ENCODE assay signal across 8 cellular contexts in genomic region chr5:178839319-178839704, GRCh38. TPM values are rescaled to one million over a fixed set of nuclear protein-coding genes. Genes with fewer than 3 reads are reported as not detected.
DNase-seq lines count a peak whose midpoint lies in the region; ATAC-seq, FAIRE-seq and TF ChIP-seq lines count a peak whose summit lies in the region.

No MANE protein-coding gene starts in this region.

- TF ChIP-seq POLR2A in NB4 (IDR thresholded peaks at IDR 0.05; ENCODE audit: extremely low read depth, insufficient read length) (no peak), erythroblast (IDR thresholded peaks at IDR 0.05; ENCODE audit: low read length) (no peak), vagina (IDR thresholded peaks at IDR 0.05) (no peak)

- H3K4me2 ChIP-seq in neural progenitor cell: no peak overlapping the region

- H2AFZ ChIP-seq in neural progenitor cell (replicated peaks): no peak overlapping the region

- H3K4me3 Mint-ChIP-seq in neural progenitor cell: no peak overlapping the region

- H4K20me1 ChIP-seq in neural progenitor cell (ENCODE audit: low read depth): no peaks in the 10 kb centered on the region

- H3K36me3 Mint-ChIP-seq in neural progenitor cell: no peaks in the 10 kb centered on the region

- no peak for ATAC-seq in HG03565 (IDR thresholded peaks at IDR 0.05; ENCODE audit: unreplicated experiment)
- no peak for ATAC-seq in HG02981 (IDR thresholded peaks at IDR 0.05; ENCODE audit: unreplicated experiment)

- H3K27ac Mint-ChIP-seq in neural progenitor cell: no peak overlapping the region

- no peak for FAIRE-seq in D721Med (lab: Jason Lieb, UNC)

- H3K27me3 Mint-ChIP-seq in neural progenitor cell (ENCODE audit: insufficient read depth, low read depth): no peaks in the 10 kb centered on the region

- H3K9ac ChIP-seq in neural progenitor cell: no peak overlapping the region

- H3K36me3 ChIP-seq in neural progenitor cell (no peaks in the 10 kb centered on the region), vagina (no peaks in the 10 kb centered on the region)

- no peak overlapping the region for H3K4me3 ChIP-seq in NB4 (ENCODE audit: low read depth, low read length)
- H3K4me3 ChIP-seq in neural progenitor cell: no peak overlapping the region
- no peak overlapping the region for H3K4me3 ChIP-seq in vagina

- peak; percentile 62 for TF ChIP-seq CTCF in D721Med (IDR thresholded peaks at IDR 0.05; ENCODE audit: insufficient read depth, missing control alignments)
- TF ChIP-seq CTCF in NB4 (IDR thresholded peaks at IDR 0.05; ENCODE audit: low read depth, low read length): peak; percentile 72
- TF ChIP-seq CTCF in neural progenitor cell (IDR thresholded peaks at IDR 0.05): peak; percentile 73
- TF ChIP-seq CTCF in vagina (IDR thresholded peaks at IDR 0.05): peak; percentile 17 to 36 (median 22)

- H3K4me1 ChIP-seq in neural progenitor cell (no peaks in the 10 kb centered on the region), vagina (no peaks in the 10 kb centered on the region)

- H3K27me3 ChIP-seq in neural progenitor cell (no peaks in the 10 kb centered on the region), vagina (no peaks in the 10 kb centered on the region)

- H3K9me3 ChIP-seq in neural progenitor cell (ENCODE audit: low read depth) (no peaks in the 10 kb centered on the region), vagina (no peaks in the 10 kb centered on the region)

- H3F3A ChIP-seq in neural progenitor cell (ENCODE audit: low read depth): no peaks in the 10 kb centered on the region

- H3K9me3 Mint-ChIP-seq in neural progenitor cell: peaks cover 12% of the 10 kb centered on the region

- H3K27ac ChIP-seq in neural progenitor cell (no peak overlapping the region), vagina (no peak overlapping the region)

- intact Hi-C loops in vagina (cut with DNase I): no loop called here

- H3K79me2 ChIP-seq in neural progenitor cell (ENCODE audit: low read depth): no peaks in the 10 kb centered on the region

- no peak for DNase-seq in D721Med (ENCODE audit: insufficient read length, low spot score)
- DNase-seq in NB4 (ENCODE audit: low read depth): peak; percentile 64
- DNase-seq in activated CD4-positive, alpha-beta T cell treated with anti-CD3 and anti-CD28 coated beads, Interleukin-2, amount 50 U/mL, for 48 hours: peak; percentile 53 to 60
- peak; percentile 45 to 67 for DNase-seq in erythroblast (lab: John Stamatoyannopoulos, UW)
- peak; percentile 82 for DNase-seq in neural progenitor cell (ENCODE audit: low spot score)
- DNase-seq in vagina (ENCODE audit: extremely low spot score in 2 of 2): no peak

- H3K4me1 Mint-ChIP-seq in neural progenitor cell: no peaks in the 10 kb centered on the region

RNA-seq across cellular contexts. Expression of gene ZNF354B, which starts 20.4 kb away (rescaled TPM):
- 16.3 and 31.3 TPM in 2 replicates for total RNA-seq in neural progenitor cell (ENCODE audit: low replicate concordance)
- total RNA-seq in vagina: 17.7 TPM

RNA-seq across cellular contexts. Expression of gene ZFP2, which starts 56.4 kb away (rescaled TPM):
- total RNA-seq in neural progenitor cell (ENCODE audit: low replicate concordance) (6.8 and 14.5 TPM in 2 replicates), vagina (2.2 TPM)

Comparison
In these comparisons a context has a peak if more than half of its experiments do, and no peak if none do; other contexts are left out.
1. DNase-seq: peak in NB4 (single experiment), activated CD4-positive, alpha-beta T cell treated with anti-CD3 and anti-CD28 coated beads, Interleukin-2, amount 50 U/mL, for 48 hours (2 of 2), erythroblast (2 of 2) and neural progenitor cell (single experiment); none in D721Med (single experiment) and vagina (0 of 2).
2. CTCF ChIP-seq: peak in every context shown above with its lines; median percentile 73 in neural progenitor cell; 72 in NB4; 62 in D721Med; 22 in vagina.